Comparison of ENCODE assay signal across 1 cellular context in the genomic region with DNA sequence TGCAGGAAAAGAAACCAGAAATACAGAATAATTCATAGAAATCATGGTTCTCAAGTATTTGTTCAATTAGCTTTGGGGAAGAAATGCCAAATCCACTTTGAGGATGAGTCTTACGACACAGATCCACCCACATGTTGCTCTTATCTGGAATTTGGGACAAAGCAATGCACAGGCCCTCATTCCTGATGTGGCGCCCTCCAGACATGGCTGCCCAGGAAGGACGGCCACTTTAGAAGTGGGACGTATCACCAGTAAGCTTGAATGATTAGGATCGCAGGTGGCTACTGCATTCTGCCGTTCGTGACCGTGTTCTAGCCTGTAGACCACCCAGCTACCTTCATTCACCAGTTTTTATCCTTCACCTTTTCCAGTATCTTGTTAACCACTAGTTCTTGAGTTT.
TF ChIP-seq lines count a peak whose summit lies in the region.

No MANE protein-coding gene starts in this region.

TF ChIP-seq in K562, 482 proteins besides CTCF, POLR2A, EP300 and RAD21:
- TF ChIP-seq ZNF217 (CRISPR knock-in tag; IDR thresholded peaks at IDR 0.05), result no peak
- peak in 1 of 3 experiments; percentile 53 for TF ChIP-seq YY1 (IDR thresholded peaks at IDR 0.05; ENCODE audit: borderline replicate concordance in 1 of 3, control insufficient read depth in 1 of 3, extremely low read depth in 1 of 3, insufficient read depth in 3 of 3, insufficient read length in 1 of 3, insufficient replicate concordance in 2 of 3, low read depth in 1 of 3, low read length in 2 of 3)
- TF ChIP-seq EGR1 (conservative IDR thresholded peaks at IDR 0.05), result peak; percentile 44
- TF ChIP-seq, protein P1, sequence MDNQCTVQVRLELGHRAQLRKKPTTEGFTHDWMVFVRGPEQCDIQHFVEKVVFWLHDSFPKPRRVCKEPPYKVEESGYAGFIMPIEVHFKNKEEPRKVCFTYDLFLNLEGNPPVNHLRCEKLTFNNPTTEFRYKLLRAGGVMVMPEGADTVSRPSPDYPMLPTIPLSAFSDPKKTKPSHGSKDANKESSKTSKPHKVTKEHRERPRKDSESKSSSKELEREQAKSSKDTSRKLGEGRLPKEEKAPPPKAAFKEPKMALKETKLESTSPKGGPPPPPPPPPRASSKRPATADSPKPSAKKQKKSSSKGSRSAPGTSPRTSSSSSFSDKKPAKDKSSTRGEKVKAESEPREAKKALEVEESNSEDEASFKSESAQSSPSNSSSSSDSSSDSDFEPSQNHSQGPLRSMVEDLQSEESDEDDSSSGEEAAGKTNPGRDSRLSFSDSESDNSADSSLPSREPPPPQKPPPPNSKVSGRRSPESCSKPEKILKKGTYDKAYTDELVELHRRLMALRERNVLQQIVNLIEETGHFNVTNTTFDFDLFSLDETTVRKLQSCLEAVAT (IDR thresholded peaks at IDR 0.05), result no peak
- 0 out of 2 replicates have a peak, but pooled peaks have one; percentile 23 for TF ChIP-seq MYC (IDR thresholded peaks at IDR 0.05; ENCODE audit: low read depth, low read length)
- no peak for TF ChIP-seq MYC (CRISPR knock-in tag; IDR thresholded peaks at IDR 0.05; ENCODE audit: borderline replicate concordance, low read depth)
- TF ChIP-seq CEBPB (tag; IDR thresholded peaks at IDR 0.05), result peak; percentile 50
- TF ChIP-seq NR4A1 (CRISPR knock-in tag; IDR thresholded peaks at IDR 0.05), result no peak
- peak; percentile 34; the same call in 1 of the 2 replicates for TF ChIP-seq NR4A1 (tag; IDR thresholded peaks at IDR 0.05)
